9 cellular contexts compared by ENCODE assay signal in genomic region chr22:21816472-21816786, GRCh38. TPM values are rescaled to one million over a fixed set of nuclear protein-coding genes. Genes with fewer than 3 reads are reported as not detected.
DNase-seq lines count a peak whose midpoint lies in the region; ATAC-seq and TF ChIP-seq lines count a peak whose summit lies in the region.
"Had no signal": no experiment of that assay in that cellular context is flagged by ENCODE, and none has a peak within 500 bp of the region (broad histone marks: within the 10 kb centered on the region; RNA-seq: fewer than 3 reads in every experiment).

No MANE protein-coding gene starts in this region.

- H3K4me3 Mint-ChIP-seq in CD4-positive, alpha-beta memory T cell: peak overlapping the region; percentile 65 to 89 (median 80)
- H3K4me3 Mint-ChIP-seq: H9 had no signal

- intact Hi-C loops in CD4-positive, alpha-beta memory T cell (cut with micrococcal nuclease): loop anchor here (1.0 kb wide), 1 partner anchor 51 kb away; the partner anchor contains the start of gene MAPK1
- intact Hi-C loops in colonic mucosa (cut with DNase I) (no loop called here), psoas muscle (cut with DNase I) (no loop called here)

- H3K9me3 Mint-ChIP-seq in CD4-positive, alpha-beta memory T cell: no peaks in the 10 kb centered on the region

- H3F3A ChIP-seq in OCI-LY1 (ENCODE audit: insufficient read depth, low read length): no peaks in the 10 kb centered on the region

- peaks cover 52 to 78% (median 66%) of the 10 kb centered on the region in 4 donors for H3K4me1 Mint-ChIP-seq in CD4-positive, alpha-beta memory T cell

- H3K27ac ChIP-seq in CD4-positive, alpha-beta memory T cell (ENCODE audit: low read depth, low read length): peak overlapping the region; percentile 85
- H3K27ac ChIP-seq in OCI-LY1 (ENCODE audit: low read depth, low read length, poor library complexity, severe bottlenecking) (peak overlapping the region; percentile 96), colonic mucosa (peak overlapping the region; percentile 49), psoas muscle (peak overlapping the region; percentile 62)

- H3K27me3 Mint-ChIP-seq in CD4-positive, alpha-beta memory T cell: no peaks in the 10 kb centered on the region

- TF ChIP-seq CTCF in OCI-LY1 (IDR thresholded peaks at IDR 0.05; ENCODE audit: low read length) (no peak), colonic mucosa (IDR thresholded peaks at IDR 0.05) (no peak), psoas muscle (IDR thresholded peaks at IDR 0.05) (no peak)

- H3K27ac Mint-ChIP-seq in CD4-positive, alpha-beta memory T cell: peak overlapping the region; percentile 95 to 99 (median 97)

- H2AFZ ChIP-seq in OCI-LY1 (ENCODE audit: low read length): no peak overlapping the region

- H3K36me3 Mint-ChIP-seq in CD4-positive, alpha-beta memory T cell: peaks cover 4 to 7% of the 10 kb centered on the region in 2 donors

- POLR2A ChIA-PET in CD4-positive, alpha-beta memory T cell (lab: Charles Lee; ENCODE audit: partially characterized antibody): interaction anchor here (0.8 to 1.5 kb wide), 4 partner anchors 16 to 51 kb away, joined by 3 to 12 read pairs (median 3); partner anchors contain the start of gene MAPK1
- POLR2A ChIA-PET in HEK293T (lab: Yijun Ruan, JAX): no interaction called here

- no peaks in the 10 kb centered on the region for H3K9me2 ChIP-seq in OCI-LY1 (ENCODE audit: low read depth, low read length)

- CTCF ChIA-PET in CD4-positive, alpha-beta memory T cell (lab: Charles Lee; ENCODE audit: partially characterized antibody): no interaction called here
- CTCF ChIA-PET in HEK293T (lab: Yijun Ruan, JAX): no interaction called here

- H3K27me3 ChIP-seq in CD4-positive, alpha-beta memory T cell (ENCODE audit: insufficient read depth, low read length): no peaks in the 10 kb centered on the region
- H3K27me3 ChIP-seq in OCI-LY1 (ENCODE audit: insufficient read depth, low read length) (no peaks in the 10 kb centered on the region), colonic mucosa (no peaks in the 10 kb centered on the region), psoas muscle (ENCODE audit: insufficient read depth in 3 of 3, low read length in 2 of 3) (no peaks in the 10 kb centered on the region)

- no peaks in the 10 kb centered on the region for H4K20me1 ChIP-seq in OCI-LY1 (ENCODE audit: insufficient read depth, low read length)

- peaks cover 57% of the 10 kb centered on the region for H3K4me1 ChIP-seq in CD4-positive, alpha-beta memory T cell (ENCODE audit: insufficient read depth, low read length)
- H3K4me1 ChIP-seq in OCI-LY1 (ENCODE audit: insufficient read depth, low read length, severe bottlenecking) (peaks cover 46% of the 10 kb centered on the region), colonic mucosa (peaks cover 12% of the 10 kb centered on the region), psoas muscle (peaks cover 48% of the 10 kb centered on the region)

- H3K4me3 ChIP-seq in CD4-positive, alpha-beta memory T cell (ENCODE audit: low read length in 2 of 2): no peak overlapping the region
- H3K4me3 ChIP-seq in OCI-LY1 (ENCODE audit: low read depth, low read length, poor library complexity, severe bottlenecking) (peak overlapping the region; percentile 50), colonic mucosa (no peak overlapping the region), psoas muscle (no peak overlapping the region)

- no peaks in the 10 kb centered on the region for H3K9me3 ChIP-seq in CD4-positive, alpha-beta memory T cell (ENCODE audit: control insufficient read depth in 1 of 2, low read length in 2 of 2)
- no peaks in the 10 kb centered on the region for H3K9me3 ChIP-seq in OCI-LY1 (ENCODE audit: low read length)
- no peaks in the 10 kb centered on the region for H3K9me3 ChIP-seq in colonic mucosa
- no peaks in the 10 kb centered on the region for H3K9me3 ChIP-seq in psoas muscle

- H3K79me2 ChIP-seq in OCI-LY1 (ENCODE audit: insufficient read depth, low read length): peaks cover 86% of the 10 kb centered on the region

- ATAC-seq in psoas muscle (no peak), HG02798 (IDR thresholded peaks at IDR 0.05; ENCODE audit: poor library complexity, unreplicated experiment) (no peak)

- H3K36me3 ChIP-seq in CD4-positive, alpha-beta memory T cell (ENCODE audit: insufficient read depth, low read length): no peaks in the 10 kb centered on the region
- H3K36me3 ChIP-seq in OCI-LY1 (ENCODE audit: insufficient read depth, low read length) (peaks cover 9% of the 10 kb centered on the region), colonic mucosa (no peaks in the 10 kb centered on the region), psoas muscle (ENCODE audit: insufficient read depth in 1 of 2, low read depth in 1 of 2) (no peaks in the 10 kb centered on the region)

- H3K4me2 ChIP-seq in OCI-LY1 (ENCODE audit: low read length): peak overlapping the region; percentile 71

- no peak for DNase-seq in CD4-positive, alpha-beta memory T cell
- DNase-seq in colonic mucosa (no peak), psoas muscle (no peak), NCI-H1105 (lab: John Stamatoyannopoulos, UW) (no peak), GDM1 (lab: John Stamatoyannopoulos, UW) (no peak), HEK293T (ENCODE audit: extremely low spot score) (no peak)
- DNase-seq: H9 had no signal

- no peak overlapping the region; the same call in 1 of the 2 replicates for H3K9ac ChIP-seq in OCI-LY1 (ENCODE audit: low read length)
- H3K9ac ChIP-seq in colonic mucosa (ENCODE audit: low read depth in 2 of 2, low read length in 2 of 2): no peak overlapping the region

- 23 to 30% (median 28%) methylated on average over 2 of the region's 2 CpGs for WGBS in psoas muscle, 3 donors

TF ChIP-seq in HEK293T, 16 proteins besides CTCF, POLR2A, EP300 and RAD21:
- no peak for TF ChIP-seq FOXM1 (IDR thresholded peaks at IDR 0.05; ENCODE audit: borderline replicate concordance)
- no peak for TF ChIP-seq ARNT (IDR thresholded peaks at IDR 0.05)

RNA-seq across cellular contexts. Expression of gene MAPK1, which starts 51.0 kb away (rescaled TPM):
- total RNA-seq in CD4-positive, alpha-beta memory T cell: 100 to 1,000 TPM; 114 to 117 TPM
- 10 to 100 TPM; 73.8 to 81.5 TPM for polyA plus RNA-seq in CD4-positive, alpha-beta memory T cell
- total RNA-seq in colonic mucosa (100 to 1,000 TPM; 140 to 147 TPM), psoas muscle (100 to 1,000 TPM in 1 of 4 donors, 10 to 100 TPM in 3; 78.3 to 101 (median 96.9) TPM)
- 10 to 100 TPM; 11.0 to 64.1 (median 14.8) TPM for polyA plus RNA-seq in psoas muscle
